Comparison of ENCODE assay signal across 9 cellular contexts in the genomic region with DNA sequence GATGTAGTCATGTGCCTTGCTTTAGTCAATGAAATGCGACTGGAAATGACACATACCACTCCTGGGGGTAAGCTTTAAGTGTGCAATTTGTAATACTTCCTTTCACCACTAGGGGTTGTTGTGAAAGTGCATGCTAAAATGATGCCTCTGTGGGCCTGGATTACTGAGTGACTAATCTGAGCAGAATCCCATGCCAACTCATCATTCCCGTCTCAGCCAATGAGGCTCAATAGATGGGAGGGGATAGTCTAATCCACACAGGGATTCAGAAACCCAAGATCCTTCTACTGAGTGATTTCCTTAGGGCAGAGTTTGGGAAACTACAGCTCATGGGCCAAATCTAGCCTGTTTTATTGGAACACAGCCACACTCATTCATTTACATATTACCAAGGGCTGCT. TPM values are rescaled to one million over a fixed set of nuclear protein-coding genes. Genes with fewer than 3 reads are reported as not detected.
DNase-seq lines count a peak whose midpoint lies in the region; ATAC-seq and TF ChIP-seq lines count a peak whose summit lies in the region.
"Had no signal": no experiment of that assay in that cellular context is flagged by ENCODE, and none has a peak within 500 bp of the region (broad histone marks: within the 10 kb centered on the region; RNA-seq: fewer than 3 reads in every experiment).

No MANE protein-coding gene starts in this region.

- peak; percentile 4 for DNase-seq in NCI-H1694 (lab: John Stamatoyannopoulos, UW)
- DNase-seq in NCI-H1694 treated with DMSO at 0.1 percent for 48 hours (lab: John Stamatoyannopoulos, UW), result no peak
- DNase-seq in GM23248, result peak; percentile 60
- peak; percentile 54 for DNase-seq in MM.1S
- peak; percentile 67 for DNase-seq in brain microvascular endothelial cell
- DNase-seq in natural killer cell, result no peak
- DNase-seq in lower leg skin (ENCODE audit: low spot score in 2 of 2), result no peak

- peak in 1 of 3 donors; percentile 66 for ATAC-seq in natural killer cell
- no peak for ATAC-seq in HG02970 (IDR thresholded peaks at IDR 0.05; ENCODE audit: low FRiP score, unreplicated experiment)

- no peaks in the 10 kb centered on the region for H3K4me1 ChIP-seq in GM23248 (ENCODE audit: insufficient read depth)
- no peaks in the 10 kb centered on the region for H3K4me1 ChIP-seq in MM.1S (ENCODE audit: low read length)
- H3K4me1 ChIP-seq: Caco-2 had no signal

- in situ Hi-C loops in GM23248 (cut with MboI), result no loop called here
- in situ Hi-C loops in brain microvascular endothelial cell (cut with HindIII; ENCODE audit: low pct_ligation_motif_present, low sequenced_read_pairs), result no loop called here

- H3K27me3 Mint-ChIP-seq in natural killer cell (ENCODE audit: low read depth in 2 of 2), result peaks cover 0 to 21% of the 10 kb centered on the region in 2 donors

- H2AFZ ChIP-seq in GM23248 (no peak overlapping the region), MM.1S (ENCODE audit: low read length) (no peak overlapping the region)

- H3F3A ChIP-seq in GM23248 (ENCODE audit: insufficient read depth) (no peaks in the 10 kb centered on the region), MM.1S (ENCODE audit: insufficient read depth, low read length) (no peaks in the 10 kb centered on the region)

- H3K27ac ChIP-seq in GM23248, result no peak overlapping the region
- no peak overlapping the region for H3K27ac ChIP-seq in MM.1S (ENCODE audit: low read length)
- H3K27ac ChIP-seq in brain microvascular endothelial cell, result no peak overlapping the region

- H3K9me2 ChIP-seq in GM23248 (ENCODE audit: insufficient read depth) (no peaks in the 10 kb centered on the region), MM.1S (replicated peaks; ENCODE audit: insufficient read depth, low read length) (no peaks in the 10 kb centered on the region)

- no peaks in the 10 kb centered on the region for H3K36me3 ChIP-seq in GM23248 (ENCODE audit: low read depth)
- no peaks in the 10 kb centered on the region for H3K36me3 ChIP-seq in MM.1S (replicated peaks; ENCODE audit: insufficient read depth, low read length)
- no peaks in the 10 kb centered on the region for H3K36me3 ChIP-seq in brain microvascular endothelial cell (replicated peaks)

- H3K4me1 Mint-ChIP-seq in natural killer cell, result no peaks in the 10 kb centered on the region

- H3K9me3 ChIP-seq in GM23248 (ENCODE audit: low read depth), result no peaks in the 10 kb centered on the region
- H3K9me3 ChIP-seq in MM.1S (replicated peaks; ENCODE audit: insufficient read depth, low read length), result no peaks in the 10 kb centered on the region
- H3K9me3 ChIP-seq: Caco-2 had no signal

- intact Hi-C loops in natural killer cell (cut with micrococcal nuclease) (no loop called here), lower leg skin (cut with DNase I; ENCODE audit: low total_unique reads) (no loop called here)

- 19 to 23% methylated on average over 2 of the region's 2 CpGs for WGBS in GM23248 (ENCODE audit: low coverage in 1 of 2, low lambda C conversion rate in 2 of 2, missing lambda C conversion rate in 2 of 2), 2 experiments
- 55% methylated on average over 2 of the region's 2 CpGs for WGBS in lower leg skin, 2 donors

- H4K20me1 ChIP-seq in GM23248 (ENCODE audit: insufficient read depth) (no peaks in the 10 kb centered on the region), MM.1S (ENCODE audit: insufficient read depth, low read length) (no peaks in the 10 kb centered on the region)

- H3K79me2 ChIP-seq in GM23248 (ENCODE audit: insufficient read depth) (no peaks in the 10 kb centered on the region), MM.1S (ENCODE audit: low read length) (no peaks in the 10 kb centered on the region)

- no peak overlapping the region for H3K4me2 ChIP-seq in GM23248 (ENCODE audit: unreplicated experiment)
- H3K4me2 ChIP-seq in MM.1S (ENCODE audit: low read depth, low read length), result no peak overlapping the region

- peak; percentile 70 for TF ChIP-seq CTCF in MM.1S (IDR thresholded peaks at IDR 0.05; ENCODE audit: low read length)
- TF ChIP-seq CTCF in brain microvascular endothelial cell (IDR thresholded peaks at IDR 0.05; ENCODE audit: low read depth, low read length, missing control alignments), result peak; percentile 60
- peak; percentile 66 for TF ChIP-seq CTCF in natural killer cell (IDR thresholded peaks at IDR 0.05)
- no peak for TF ChIP-seq CTCF in lower leg skin (IDR thresholded peaks at IDR 0.05)

- no peak for TF ChIP-seq POLR2A in lower leg skin (IDR thresholded peaks at IDR 0.05)

- no peak overlapping the region for H3K9ac ChIP-seq in GM23248
- H3K9ac ChIP-seq in MM.1S (ENCODE audit: low read length), result no peak overlapping the region

- no peak overlapping the region for H3K27ac Mint-ChIP-seq in natural killer cell

- no peaks in the 10 kb centered on the region for H3K36me3 Mint-ChIP-seq in natural killer cell

- H3K27me3 ChIP-seq in GM23248 (replicated peaks; ENCODE audit: insufficient read depth) (no peaks in the 10 kb centered on the region), MM.1S (replicated peaks; ENCODE audit: insufficient read depth, low read length) (no peaks in the 10 kb centered on the region), brain microvascular endothelial cell (replicated peaks) (no peaks in the 10 kb centered on the region)

- H3K4me3 ChIP-seq in GM23248 (no peak overlapping the region), MM.1S (ENCODE audit: low read length) (no peak overlapping the region), brain microvascular endothelial cell (ENCODE audit: low read depth, low read length) (no peak overlapping the region), lower leg skin (ENCODE audit: low read depth, poor library complexity, severe bottlenecking) (no peak overlapping the region)

- no peak overlapping the region for H3K4me3 Mint-ChIP-seq in natural killer cell

- H3K9me3 Mint-ChIP-seq in natural killer cell, result no peaks in the 10 kb centered on the region

RNA-seq across cellular contexts. Expression of gene HRH4, which starts 54.0 kb away (rescaled TPM):
- total RNA-seq in GM23248 (2014; rRNA removed; shearing (Covaris generic)), result not detected in 2 replicates
- polyA plus RNA-seq in GM23248 (2016; fragmentation: Nextera tagmentation; extraction: Ambion mirVana), result not detected in 2 replicates
- 10 to 100 TPM in 1 of 3 donors, under 1 TPM in 1, not detected in 1; 0.23 to 13.9 TPM for total RNA-seq in natural killer cell
- under 1 TPM in 2 of 4 donors, not detected in 2; 0.06 to 0.07 TPM for total RNA-seq in lower leg skin
- total RNA-seq: Caco-2 had no signal

Comparison
In these comparisons a context has a peak if more than half of its experiments do, and no peak if none do; other contexts are left out.
1. DNase-seq: peak in NCI-H1694 (single experiment), GM23248 (single experiment), MM.1S (single experiment) and brain microvascular endothelial cell (single experiment); none in NCI-H1694 treated with DMSO at 0.1 percent for 48 hours (single experiment), natural killer cell (single experiment) and lower leg skin (0 of 2).
2. CTCF ChIP-seq: peak in MM.1S (single experiment), brain microvascular endothelial cell (single experiment) and natural killer cell (single experiment); none in lower leg skin (0 of 3).